Comparison of ENCODE assay signal across 2 cellular contexts in the genomic region with DNA sequence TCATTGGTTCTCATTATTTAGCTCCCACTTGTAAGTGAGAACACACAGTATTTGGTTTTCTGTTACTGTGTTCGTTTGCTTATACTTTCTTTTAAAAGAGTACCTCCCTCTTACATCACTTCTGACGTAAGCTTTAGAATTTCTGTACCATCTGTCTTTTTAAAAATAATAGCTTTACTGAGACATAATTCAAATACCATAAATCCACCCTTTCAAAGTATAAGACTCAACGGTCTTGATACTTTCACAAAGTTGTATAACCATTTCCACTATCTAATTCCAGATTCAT.
TF ChIP-seq lines count a peak whose summit lies in the region.

No MANE protein-coding gene starts in this region.

TF ChIP-seq in SK-N-SH, 30 proteins besides CTCF, POLR2A, EP300 and RAD21:
- TF ChIP-seq, protein P1, sequence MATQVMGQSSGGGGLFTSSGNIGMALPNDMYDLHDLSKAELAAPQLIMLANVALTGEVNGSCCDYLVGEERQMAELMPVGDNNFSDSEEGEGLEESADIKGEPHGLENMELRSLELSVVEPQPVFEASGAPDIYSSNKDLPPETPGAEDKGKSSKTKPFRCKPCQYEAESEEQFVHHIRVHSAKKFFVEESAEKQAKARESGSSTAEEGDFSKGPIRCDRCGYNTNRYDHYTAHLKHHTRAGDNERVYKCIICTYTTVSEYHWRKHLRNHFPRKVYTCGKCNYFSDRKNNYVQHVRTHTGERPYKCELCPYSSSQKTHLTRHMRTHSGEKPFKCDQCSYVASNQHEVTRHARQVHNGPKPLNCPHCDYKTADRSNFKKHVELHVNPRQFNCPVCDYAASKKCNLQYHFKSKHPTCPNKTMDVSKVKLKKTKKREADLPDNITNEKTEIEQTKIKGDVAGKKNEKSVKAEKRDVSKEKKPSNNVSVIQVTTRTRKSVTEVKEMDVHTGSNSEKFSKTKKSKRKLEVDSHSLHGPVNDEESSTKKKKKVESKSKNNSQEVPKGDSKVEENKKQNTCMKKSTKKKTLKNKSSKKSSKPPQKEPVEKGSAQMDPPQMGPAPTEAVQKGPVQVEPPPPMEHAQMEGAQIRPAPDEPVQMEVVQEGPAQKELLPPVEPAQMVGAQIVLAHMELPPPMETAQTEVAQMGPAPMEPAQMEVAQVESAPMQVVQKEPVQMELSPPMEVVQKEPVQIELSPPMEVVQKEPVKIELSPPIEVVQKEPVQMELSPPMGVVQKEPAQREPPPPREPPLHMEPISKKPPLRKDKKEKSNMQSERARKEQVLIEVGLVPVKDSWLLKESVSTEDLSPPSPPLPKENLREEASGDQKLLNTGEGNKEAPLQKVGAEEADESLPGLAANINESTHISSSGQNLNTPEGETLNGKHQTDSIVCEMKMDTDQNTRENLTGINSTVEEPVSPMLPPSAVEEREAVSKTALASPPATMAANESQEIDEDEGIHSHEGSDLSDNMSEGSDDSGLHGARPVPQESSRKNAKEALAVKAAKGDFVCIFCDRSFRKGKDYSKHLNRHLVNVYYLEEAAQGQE (IDR thresholded peaks at IDR 0.05; ENCODE audit: low read depth, low read length) = no peak
TF ChIP-seq in SK-N-SH: peak in this region for 0.

TF ChIP-seq in SK-N-SH treated with all-trans-retinoic acid at 6 μM for 48 hours, 23 proteins besides CTCF, POLR2A, EP300 and RAD21 (continued from another document):
- TF ChIP-seq TSHZ2 (CRISPR knock-in tag; IDR thresholded peaks at IDR 0.05) (no peak), ZNF70 (CRISPR knock-in tag; IDR thresholded peaks at IDR 0.05) (no peak), GLIS3 (CRISPR knock-in tag; IDR thresholded peaks at IDR 0.05) (no peak), TOX (CRISPR knock-in tag; IDR thresholded peaks at IDR 0.05; ENCODE audit: borderline replicate concordance) (no peak), SNAI2 (CRISPR knock-in tag; IDR thresholded peaks at IDR 0.05) (no peak), ZNF8 (CRISPR knock-in tag; IDR thresholded peaks at IDR 0.05) (no peak), OSR1 (CRISPR knock-in tag; IDR thresholded peaks at IDR 0.05) (no peak), ISL1 (CRISPR knock-in tag; IDR thresholded peaks at IDR 0.05) (no peak), TCF4 (CRISPR knock-in tag; IDR thresholded peaks at IDR 0.05; ENCODE audit: borderline replicate concordance) (no peak), ZC3H10 (CRISPR knock-in tag; IDR thresholded peaks at IDR 0.05) (no peak), ZFP3 (CRISPR knock-in tag; IDR thresholded peaks at IDR 0.05) (no peak)
- TF ChIP-seq, protein P2, sequence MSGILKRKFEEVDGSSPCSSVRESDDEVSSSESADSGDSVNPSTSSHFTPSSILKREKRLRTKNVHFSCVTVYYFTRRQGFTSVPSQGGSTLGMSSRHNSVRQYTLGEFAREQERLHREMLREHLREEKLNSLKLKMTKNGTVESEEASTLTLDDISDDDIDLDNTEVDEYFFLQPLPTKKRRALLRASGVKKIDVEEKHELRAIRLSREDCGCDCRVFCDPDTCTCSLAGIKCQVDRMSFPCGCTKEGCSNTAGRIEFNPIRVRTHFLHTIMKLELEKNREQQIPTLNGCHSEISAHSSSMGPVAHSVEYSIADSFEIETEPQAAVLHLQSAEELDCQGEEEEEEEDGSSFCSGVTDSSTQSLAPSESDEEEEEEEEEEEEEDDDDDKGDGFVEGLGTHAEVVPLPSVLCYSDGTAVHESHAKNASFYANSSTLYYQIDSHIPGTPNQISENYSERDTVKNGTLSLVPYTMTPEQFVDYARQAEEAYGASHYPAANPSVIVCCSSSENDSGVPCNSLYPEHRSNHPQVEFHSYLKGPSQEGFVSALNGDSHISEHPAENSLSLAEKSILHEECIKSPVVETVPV (CRISPR knock-in tag; IDR thresholded peaks at IDR 0.05) = no peak
TF ChIP-seq in SK-N-SH treated with all-trans-retinoic acid at 6 μM for 48 hours: peak in this region for 0.
